Comparison of ENCODE assay signal across 17 cellular contexts in the genomic region with DNA sequence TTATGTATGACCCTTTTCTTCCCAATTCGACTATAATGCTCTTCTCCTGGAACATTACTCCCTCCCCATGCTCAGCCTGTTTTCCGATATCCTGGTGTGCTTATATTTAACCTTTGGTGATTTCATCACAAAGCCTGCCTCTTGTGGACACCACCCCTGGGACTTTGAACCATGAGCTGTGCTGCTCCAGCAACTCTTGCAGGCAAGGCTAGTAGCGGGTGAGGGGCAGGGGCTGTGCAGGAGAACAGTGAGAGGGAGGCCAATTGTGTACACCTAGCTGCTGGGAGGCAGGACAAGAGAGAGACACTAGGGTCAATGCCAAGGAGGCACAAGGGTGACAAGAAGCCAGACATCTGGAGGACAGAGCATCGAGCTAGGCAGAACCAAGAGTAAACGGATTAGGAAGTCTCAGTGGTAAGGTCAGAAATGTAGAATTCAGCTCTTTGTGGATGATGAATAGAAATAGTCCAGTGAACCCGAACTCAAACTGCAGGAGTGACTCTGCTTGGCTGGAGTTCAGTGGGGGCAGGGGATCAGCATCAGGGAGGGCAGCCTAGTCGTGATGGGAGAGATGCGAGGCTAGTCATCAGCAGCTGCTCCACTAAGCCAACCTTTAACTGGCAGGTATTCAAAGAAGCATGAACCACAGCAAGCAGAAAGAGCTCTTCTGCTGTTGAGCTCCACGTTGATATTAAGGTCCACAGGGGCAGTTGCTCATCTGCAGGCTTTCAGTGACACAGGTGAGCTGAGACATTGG.
"Had no signal": no experiment of that assay in that cellular context is flagged by ENCODE, and none has a peak within 500 bp of the region (broad histone marks: within the 10 kb centered on the region; RNA-seq: fewer than 3 reads in every experiment).

No MANE protein-coding gene starts in this region.

- H3K9ac ChIP-seq: neural progenitor cell had no signal

- ATAC-seq: activated naive CD4-positive, alpha-beta T cell treated with anti-CD3 and anti-CD28 coated beads, Interleukin-2, amount 50 U/mL, for 72 hours had no signal

- DNase-seq: activated CD4-positive, alpha-beta memory T cell treated with anti-CD3 and anti-CD28 coated beads, Interleukin-2, amount 10 ng/mL, durations not matched to agents 7 days and 5 days; activated CD4-positive, alpha-beta T cell treated with anti-CD3 and anti-CD28 coated beads for 4 hours; activated effector memory CD4-positive, alpha-beta T cell treated with anti-CD3 and anti-CD28 coated beads, Interleukin-2, amount 50 U/mL, for 16 hours; activated T-cell treated with anti-CD3 and anti-CD28 coated beads, Interleukin-2, amount 50 U/mL, for 48 hours; esophagus squamous epithelium; glutamatergic neuron; kidney glomerular epithelial cell; stimulated activated CD4-positive, alpha-beta T cell treated with anti-CD3 and anti-CD28 coated beads, Interleukin-4, amount 100 ng/mL, for 4 hours; stimulated activated CD8-positive, alpha-beta memory T cell treated with anti-CD3 and anti-CD28 coated beads, Interleukin-4, amount 100 ng/mL, for 48 hours; stimulated activated naive CD4-positive, alpha-beta T cell treated with Interleukin-2 at 50 U/mL for 16 hours; T-helper 1 cell; upper lobe of left lung had no signal

- H3K4me3 ChIP-seq: coronary artery, esophagus squamous epithelium, lung, neural progenitor cell, upper lobe of left lung had no signal

- H3K27ac Mint-ChIP-seq: activated CD4-positive, alpha-beta memory T cell treated with anti-CD3 and anti-CD28 coated beads, Interleukin-2, amount 10 ng/mL, durations not matched to agents 7 days and 5 days; mesothelial cell of epicardium; neural progenitor cell had no signal

- H3K9me3 ChIP-seq: esophagus squamous epithelium, upper lobe of left lung had no signal

- H3K4me1 ChIP-seq: esophagus squamous epithelium, neural progenitor cell, upper lobe of left lung had no signal

- H3K4me2 ChIP-seq: neural progenitor cell had no signal

- H3K36me3 Mint-ChIP-seq: activated naive CD4-positive, alpha-beta T cell treated with anti-CD3 and anti-CD28 coated beads, Interleukin-2, amount 50 U/mL, for 72 hours; mesothelial cell of epicardium; neural progenitor cell had no signal

- H3K4me1 Mint-ChIP-seq: mesothelial cell of epicardium had no signal

- H3K36me3 ChIP-seq: esophagus squamous epithelium, neural progenitor cell, upper lobe of left lung had no signal

- H3K27ac ChIP-seq: coronary artery, esophagus squamous epithelium, neural progenitor cell, upper lobe of left lung had no signal

- H3K4me3 Mint-ChIP-seq: activated CD4-positive, alpha-beta memory T cell treated with anti-CD3 and anti-CD28 coated beads, Interleukin-2, amount 10 ng/mL, durations not matched to agents 7 days and 5 days; mesothelial cell of epicardium; neural progenitor cell had no signal

- H2AFZ ChIP-seq: neural progenitor cell had no signal

- H3K27me3 ChIP-seq: neural progenitor cell, upper lobe of left lung had no signal
